In genomic region chr11:111373590-111373989, GRCh38 we compare ENCODE assay signal across 19 cellular contexts. TPM values are rescaled to one million over a fixed set of nuclear protein-coding genes. Genes with fewer than 3 reads are reported as not detected.
DNase-seq lines count a peak whose midpoint lies in the region; ATAC-seq, FAIRE-seq and TF ChIP-seq lines count a peak whose summit lies in the region.
"Had no signal": no experiment of that assay in that cellular context is flagged by ENCODE, and none has a peak within 500 bp of the region (broad histone marks: within the 10 kb centered on the region; RNA-seq: fewer than 3 reads in every experiment).

No MANE protein-coding gene starts in this region.

- intact Hi-C loops in body of pancreas (cut with DNase I) = no loop called here

- no peak for ATAC-seq in CD4-positive, CD25-positive, alpha-beta regulatory T cell (ENCODE audit: low read depth in 2 of 2)
- no peak for ATAC-seq in memory B cell (ENCODE audit: low read depth)
- ATAC-seq in HG03045 (IDR thresholded peaks at IDR 0.05; ENCODE audit: unreplicated experiment) = no peak
- no peak for ATAC-seq in body of pancreas
- ATAC-seq: K562 had no signal

- no peaks in the 10 kb centered on the region for H3K36me3 Mint-ChIP-seq in CD4-positive, CD25-positive, alpha-beta regulatory T cell
- H3K36me3 Mint-ChIP-seq in memory B cell = peaks cover 48% of the 10 kb centered on the region
- H3K36me3 Mint-ChIP-seq in immature natural killer cell = no peaks in the 10 kb centered on the region
- H3K36me3 Mint-ChIP-seq: CD4-positive, alpha-beta memory T cell had no signal

- H2AFZ ChIP-seq in OCI-LY3 (ENCODE audit: low read depth, low read length) = no peak overlapping the region

- no peak for TF ChIP-seq POLR2A in body of pancreas (IDR thresholded peaks at IDR 0.05)

- 100% methylated on average over 1 of the region's 1 CpG for WGBS in body of pancreas, 2 donors

- H3K79me2 ChIP-seq in OCI-LY3 (ENCODE audit: low read length) = peaks cover 100% of the 10 kb centered on the region

- peaks cover 3 to 36% (median 10%) of the 10 kb centered on the region in 4 donors for H3K4me1 Mint-ChIP-seq in CD4-positive, CD25-positive, alpha-beta regulatory T cell
- H3K4me1 Mint-ChIP-seq in memory B cell (peaks cover 61% of the 10 kb centered on the region), immature natural killer cell (no peaks in the 10 kb centered on the region)

- FAIRE-seq in GM18507 (lab: Jason Lieb, UNC) = peak; percentile 68
- FAIRE-seq: HTR-8/SVneo, K562, RCC 7860 had no signal

- peak overlapping the region in 2 of 3 donors; percentile 11 to 51 for H3K27ac Mint-ChIP-seq in CD4-positive, CD25-positive, alpha-beta regulatory T cell
- H3K27ac Mint-ChIP-seq in memory B cell = peak overlapping the region; percentile 97
- no peak overlapping the region for H3K27ac Mint-ChIP-seq in immature natural killer cell

- H3K27ac ChIP-seq in CD4-positive, CD25-positive, alpha-beta regulatory T cell (ENCODE audit: insufficient read depth, low read length, poor library complexity, severe bottlenecking) = no peak overlapping the region
- H3K27ac ChIP-seq in OCI-LY3 (ENCODE audit: low read length) (peak overlapping the region; percentile 99), body of pancreas (no peak overlapping the region)
- H3K27ac ChIP-seq: HL-60 had no signal

- no peak overlapping the region for H3K4me3 Mint-ChIP-seq in CD4-positive, CD25-positive, alpha-beta regulatory T cell
- peak overlapping the region; percentile 78 for H3K4me3 Mint-ChIP-seq in memory B cell
- H3K4me3 Mint-ChIP-seq in immature natural killer cell = no peak overlapping the region
- H3K4me3 Mint-ChIP-seq: CD4-positive, alpha-beta memory T cell had no signal

- peaks cover 5% of the 10 kb centered on the region for H3K27me3 Mint-ChIP-seq in CD4-positive, CD25-positive, alpha-beta regulatory T cell
- H3K27me3 Mint-ChIP-seq in memory B cell (no peaks in the 10 kb centered on the region), immature natural killer cell (ENCODE audit: low read depth in 3 of 3) (peaks cover 0 to 11% (median 2%) of the 10 kb centered on the region in 3 donors)
- H3K27me3 Mint-ChIP-seq: CD4-positive, alpha-beta memory T cell had no signal

- no peak for DNase-seq in CD4-positive, CD25-positive, alpha-beta regulatory T cell
- DNase-seq in GM18507 (ENCODE audit: extremely low spot score, insufficient read length, low read depth) (no peak), memory B cell (ENCODE audit: low spot score in 2 of 2) (no peak), immature natural killer cell (no peak), body of pancreas (no peak)
- DNase-seq: AML-193; Calu3; CD4-positive, alpha-beta memory T cell; HCEC 1CT; NCI-H1436 treated with DMSO at 0.1 percent for 48 hours; NCI-H510A treated with DMSO at 0.1 percent for 48 hours; SHP77; SK-N-SH had no signal

- H3K36me3 ChIP-seq in CD4-positive, CD25-positive, alpha-beta regulatory T cell (ENCODE audit: control insufficient read depth, insufficient read depth, low read length) = no peaks in the 10 kb centered on the region
- peaks cover 98% of the 10 kb centered on the region for H3K36me3 ChIP-seq in OCI-LY3 (replicated peaks; ENCODE audit: low read depth, low read length)
- no peaks in the 10 kb centered on the region for H3K36me3 ChIP-seq in body of pancreas (replicated peaks in 1 of 2; ENCODE audit: insufficient read depth in 1 of 2, low read depth in 2 of 2)

- TF ChIP-seq CTCF in OCI-LY3 (IDR thresholded peaks at IDR 0.05; ENCODE audit: low read depth, low read length) = no peak
- no peak for TF ChIP-seq CTCF in body of pancreas (IDR thresholded peaks at IDR 0.05)

- no peaks in the 10 kb centered on the region for H3K27me3 ChIP-seq in CD4-positive, CD25-positive, alpha-beta regulatory T cell (ENCODE audit: control insufficient read depth, insufficient read depth, low read length)
- H3K27me3 ChIP-seq in OCI-LY3 (ENCODE audit: low read depth, low read length) (no peaks in the 10 kb centered on the region), body of pancreas (no peaks in the 10 kb centered on the region)

- peak overlapping the region; percentile 85 for H3K4me2 ChIP-seq in OCI-LY3 (ENCODE audit: low read length)
- H3K4me2 ChIP-seq: SK-N-SH had no signal

- no peaks in the 10 kb centered on the region for H3K9me3 Mint-ChIP-seq in CD4-positive, CD25-positive, alpha-beta regulatory T cell
- H3K9me3 Mint-ChIP-seq in memory B cell (no peaks in the 10 kb centered on the region), immature natural killer cell (no peaks in the 10 kb centered on the region)
- H3K9me3 Mint-ChIP-seq: CD4-positive, alpha-beta memory T cell had no signal

- H3K9me3 ChIP-seq in CD4-positive, CD25-positive, alpha-beta regulatory T cell (ENCODE audit: control insufficient read depth in 2 of 2, low read length in 2 of 2) = no peaks in the 10 kb centered on the region
- no peaks in the 10 kb centered on the region for H3K9me3 ChIP-seq in OCI-LY3 (ENCODE audit: insufficient read depth, low read length)
- H3K9me3 ChIP-seq in body of pancreas = no peaks in the 10 kb centered on the region
- H3K9me3 ChIP-seq: SK-N-SH had no signal

- H3K4me1 ChIP-seq in CD4-positive, CD25-positive, alpha-beta regulatory T cell (ENCODE audit: control insufficient read depth, insufficient read depth, low read length, poor library complexity, severe bottlenecking) = peaks cover 4% of the 10 kb centered on the region
- peaks cover 90% of the 10 kb centered on the region for H3K4me1 ChIP-seq in OCI-LY3 (ENCODE audit: low read length)
- H3K4me1 ChIP-seq in body of pancreas = peaks cover 26% of the 10 kb centered on the region

- H3K9ac ChIP-seq in OCI-LY3 (ENCODE audit: low read length) = peak overlapping the region; percentile 87
- H3K9ac ChIP-seq: SK-N-SH had no signal

- no peak overlapping the region for H3K4me3 ChIP-seq in CD4-positive, CD25-positive, alpha-beta regulatory T cell (ENCODE audit: low read depth, low read length)
- H3K4me3 ChIP-seq in OCI-LY3 (ENCODE audit: low read length) (peak overlapping the region; percentile 45), body of pancreas (no peak overlapping the region)
- H3K4me3 ChIP-seq: K562 had no signal

- H4K20me1 ChIP-seq in OCI-LY3 (ENCODE audit: insufficient read depth, low read length) = no peaks in the 10 kb centered on the region

RNA-seq across cellular contexts. Expression of gene POU2AF1, which starts 5.5 kb away (rescaled TPM):
- total RNA-seq in CD4-positive, CD25-positive, alpha-beta regulatory T cell = 4.8 TPM
- polyA plus RNA-seq in CD4-positive, CD25-positive, alpha-beta regulatory T cell = 1 to 10 TPM; 1.6 to 3.8 (median 2.2) TPM
- under 1 TPM in 1 of 3 donors, not detected in 2; 0.09 TPM for polyA plus RNA-seq in immature natural killer cell
- total RNA-seq in body of pancreas = 1 to 10 TPM in 1 of 2 donors, not detected in 1; 8.9 TPM
- total RNA-seq: Calu3 had no signal
- polyA plus RNA-seq: K562 had no signal

Comparison
In these comparisons a context has a peak if more than half of its experiments do, and no peak if none do; other contexts are left out.
1. H3K27ac Mint-ChIP-seq: peak in CD4-positive, CD25-positive, alpha-beta regulatory T cell (2 of 3) and memory B cell (single experiment); none in immature natural killer cell (0 of 6).